8 cellular contexts compared by ENCODE assay signal in genomic region chr12:89019439-89020120, GRCh38.
DNase-seq lines count a peak whose midpoint lies in the region; ATAC-seq, FAIRE-seq and TF ChIP-seq lines count a peak whose summit lies in the region.

No MANE protein-coding gene starts in this region.

- no peaks in the 10 kb centered on the region for H3K36me3 Mint-ChIP-seq in Calu3 (ENCODE audit: insufficient read depth, unreplicated experiment)
- peaks cover 6% of the 10 kb centered on the region for H3K36me3 Mint-ChIP-seq in activated CD4-positive, alpha-beta memory T cell treated with anti-CD3 and anti-CD28 coated beads, Interleukin-2, amount 10 ng/mL, durations not matched to agents 7 days and 5 days (ENCODE audit: low read depth)

- H3K4me3 ChIP-seq in H1 (ENCODE audit: extremely low read depth in 1 of 4, insufficient read depth in 2 of 4, low read depth in 3 of 4, low read length in 4 of 4) = peak overlapping the region in 1 of 4 experiments; percentile 19; a peak in 1 of 8 replicates
- no peak overlapping the region for H3K4me3 ChIP-seq in mesendoderm (ENCODE audit: low read length)

- H3K27me3 ChIP-seq in H1 (replicated peaks in 1 of 4; ENCODE audit: control insufficient read depth in 3 of 4, extremely low read depth in 1 of 4, insufficient read depth in 3 of 4, low read length in 3 of 4) = no peaks in the 10 kb centered on the region
- no peaks in the 10 kb centered on the region for H3K27me3 ChIP-seq in mesendoderm (ENCODE audit: insufficient read depth, low read length, poor library complexity)

- H4K20me1 ChIP-seq in H1 (replicated peaks in 1 of 2; ENCODE audit: control insufficient read depth in 1 of 2, insufficient read depth in 2 of 2, low read length in 2 of 2) = no peaks in the 10 kb centered on the region

- H3K27ac Mint-ChIP-seq in Calu3 (ENCODE audit: unreplicated experiment) = no peak overlapping the region
- no peak overlapping the region for H3K27ac Mint-ChIP-seq in activated CD4-positive, alpha-beta memory T cell treated with anti-CD3 and anti-CD28 coated beads, Interleukin-2, amount 10 ng/mL, durations not matched to agents 7 days and 5 days

- H3K4me1 Mint-ChIP-seq in Calu3 (ENCODE audit: low read depth, unreplicated experiment) = peaks cover 21% of the 10 kb centered on the region
- peaks cover 26% of the 10 kb centered on the region for H3K4me1 Mint-ChIP-seq in activated CD4-positive, alpha-beta memory T cell treated with anti-CD3 and anti-CD28 coated beads, Interleukin-2, amount 10 ng/mL, durations not matched to agents 7 days and 5 days

- H2BK20ac ChIP-seq in H1 (ENCODE audit: low read length) = no peak overlapping the region

- H3K36me3 ChIP-seq in H1 (ENCODE audit: control insufficient read depth in 2 of 4, insufficient read depth in 4 of 4, low read length in 3 of 4) (no peaks in the 10 kb centered on the region), mesendoderm (ENCODE audit: control insufficient read depth, insufficient read depth, low read length) (no peaks in the 10 kb centered on the region)

- H3K23ac ChIP-seq in H1 (ENCODE audit: insufficient read length) (no peak overlapping the region), mesendoderm (ENCODE audit: low read length) (no peak overlapping the region)

- DNase-seq in Calu3 = peak; percentile 82
- peak; percentile 72 for DNase-seq in HS-27A (ENCODE audit: low read depth)
- peak; percentile 88 for DNase-seq in NCI-H82 (lab: John Stamatoyannopoulos, UW)
- DNase-seq in activated CD4-positive, alpha-beta memory T cell treated with anti-CD3 and anti-CD28 coated beads, Interleukin-2, amount 10 ng/mL, durations not matched to agents 7 days and 5 days = peak; percentile 85
- DNase-seq in H1 (ENCODE audit: low read depth in 1 of 2, low spot score in 2 of 2) = peak; percentile 41 to 81
- DNase-seq in mesendoderm = peak; percentile 92
- DNase-seq in stimulated activated CD8-positive, alpha-beta memory T cell treated with anti-CD3 and anti-CD28 coated beads, Interleukin-15, amount 100 ng/mL, for 4 hours (ENCODE audit: low read depth in 2 of 2) = peak; percentile 36 to 61

- H3K14ac ChIP-seq in H1 (ENCODE audit: insufficient read length) = no peak overlapping the region

- TF ChIP-seq CTCF in Calu3 (IDR thresholded peaks at IDR 0.05; ENCODE audit: unreplicated experiment) (peak; percentile 91), H1 (IDR thresholded peaks at IDR 0.05; ENCODE audit: control extremely low read depth in 1 of 3, insufficient read depth in 1 of 3, low read depth in 1 of 3, low read length in 3 of 3) (peak; percentile 72 to 97 (median 96))

- H3K9ac ChIP-seq in H1 (replicated peaks in 1 of 4; ENCODE audit: extremely low read depth in 1 of 4, low read depth in 3 of 4, low read length in 3 of 4) = no peak overlapping the region
- H3K9ac ChIP-seq in mesendoderm (ENCODE audit: low read length) = peak overlapping the region; percentile 31

- H3K18ac ChIP-seq in H1 (ENCODE audit: extremely low read depth, low read length) (no peak overlapping the region), mesendoderm (ENCODE audit: low read length) (no peak overlapping the region)

- POLR2A ChIA-PET in activated CD4-positive, alpha-beta memory T cell treated with anti-CD3 and anti-CD28 coated beads, Interleukin-2, amount 10 ng/mL, durations not matched to agents 7 days and 5 days (lab: Charles Lee) = interaction anchor here (1.0 to 5.4 kb wide), 10 partner anchors 20 to 507 kb away, joined by 3 to 62 read pairs (median 7); partner anchors contain the start of genes DUSP6, GALNT4 and POC1B
- POLR2A ChIA-PET in H1 (lab: Charles Lee; ENCODE audit: partially characterized antibody) = interaction anchor here (1.0 to 1.1 kb wide), 2 partner anchors 86 to 332 kb away, joined by 3 read pairs; no protein-coding TSS in a partner anchor

- TF ChIP-seq EP300 in H1 (IDR thresholded peaks at IDR 0.05; ENCODE audit: borderline replicate concordance in 1 of 2, low read depth in 2 of 2, low read length in 2 of 2) = no peak

- no peak for TF ChIP-seq POLR2A in H1 (IDR thresholded peaks at IDR 0.05; ENCODE audit: control extremely low read depth in 1 of 2, low read depth in 2 of 2, low read length in 2 of 2)

- WGBS in H1 (ENCODE audit: extremely low coverage in 1 of 2, insufficient coverage in 1 of 2, insufficient read length in 1 of 2, insufficient replicate concordance in 2 of 2, low coverage in 1 of 2, low lambda C conversion rate in 2 of 2, missing lambda C conversion rate in 1 of 2), 2 experiments = 35% methylated on average over 14 of the region's 14 CpGs; no CpG with 5 or more reads in 1 of the 2 experiments
- WGBS in mesendoderm (ENCODE audit: extremely low coverage, insufficient coverage, low lambda C conversion rate) = no CpG with 5 or more reads among the region's 14 CpGs

- no peaks in the 10 kb centered on the region for H3K79me1 ChIP-seq in H1 (ENCODE audit: low read depth, low read length)
- H3K79me1 ChIP-seq in mesendoderm (ENCODE audit: low read length) = no peaks in the 10 kb centered on the region

- peak; percentile 97 for ATAC-seq in GM21381 (IDR thresholded peaks at IDR 0.05; ENCODE audit: unreplicated experiment)

- H3K4me2 ChIP-seq in H1 (ENCODE audit: insufficient read depth in 1 of 2, low read depth in 2 of 2, low read length in 2 of 2) (0 out of 4 replicates have a peak overlapping the region, but pooled peaks of 1 of the 2 experiments have one; percentile 18), mesendoderm (ENCODE audit: low read length) (no peak overlapping the region)

- H2BK12ac ChIP-seq in H1 (ENCODE audit: low read depth, low read length) = no peak overlapping the region

- no peak overlapping the region for H2BK120ac ChIP-seq in H1 (replicated peaks; ENCODE audit: low read depth, low read length)
- H2BK120ac ChIP-seq in mesendoderm (ENCODE audit: low read depth, low read length) = no peak overlapping the region

- H3K9me3 Mint-ChIP-seq in Calu3 (ENCODE audit: low read depth, unreplicated experiment) = no peaks in the 10 kb centered on the region
- H3K9me3 Mint-ChIP-seq in activated CD4-positive, alpha-beta memory T cell treated with anti-CD3 and anti-CD28 coated beads, Interleukin-2, amount 10 ng/mL, durations not matched to agents 7 days and 5 days = peaks cover 2% of the 10 kb centered on the region

- no peak overlapping the region for H4K91ac ChIP-seq in H1 (replicated peaks; ENCODE audit: insufficient read length, low read length)

- H3K56ac ChIP-seq in H1 (replicated peaks; ENCODE audit: insufficient read length, low read depth, low read length) = no peak overlapping the region
- no peak overlapping the region for H3K56ac ChIP-seq in mesendoderm (ENCODE audit: low read length)

- H4K5ac ChIP-seq in H1 (ENCODE audit: insufficient read length, low read depth, low read length) (no peak overlapping the region), mesendoderm (ENCODE audit: low read length) (no peak overlapping the region)

- no peaks in the 10 kb centered on the region for H3K9me3 ChIP-seq in H1 (ENCODE audit: insufficient read depth in 2 of 2, low read depth in 1 of 2, low read length in 1 of 2)

- no TSS peak for BruUV-seq in Calu3 (replicated peaks; lab: Mats Ljungman, UMichigan)

- H2BK5ac ChIP-seq in H1 (ENCODE audit: low read depth, low read length) = no peak overlapping the region
- H2BK5ac ChIP-seq in mesendoderm (ENCODE audit: low read length) = no peak overlapping the region

- CTCF ChIA-PET in Calu3 (lab: Charles Lee) (interaction anchor here (0.5 to 1.8 kb wide), 7 partner anchors 334 to 505 kb away, joined by 3 to 11 read pairs (median 5); partner anchors contain the start of gene DUSP6), H1 (lab: Charles Lee; ENCODE audit: partially characterized antibody) (interaction anchor here (0.6 to 4.0 kb wide), 54 partner anchors 9 to 1670 kb away, joined by 3 to 37 read pairs (median 4); partner anchors contain the start of genes GALNT4 and POC1B)
- CTCF ChIA-PET in activated CD4-positive, alpha-beta memory T cell treated with anti-CD3 and anti-CD28 coated beads, Interleukin-2, amount 10 ng/mL, durations not matched to agents 7 days and 5 days (lab: Charles Lee) = interaction anchor here (0.6 to 6.2 kb wide), 32 partner anchors 9 to 689 kb away, joined by 3 to 145 read pairs (median 5); partner anchors contain the start of genes ATP2B1, DUSP6, GALNT4 and POC1B

- no peaks in the 10 kb centered on the region; the same call in 1 of the 2 replicates for H3K23me2 ChIP-seq in H1 (ENCODE audit: low read depth, low read length)

- H2BK15ac ChIP-seq in H1 (ENCODE audit: low read length) = no peak overlapping the region
- no peak overlapping the region for H2BK15ac ChIP-seq in mesendoderm (replicated peaks; ENCODE audit: low read depth)

- intact Hi-C loops in Calu3 (cut with micrococcal nuclease; ENCODE audit: unreplicated experiment) = loop anchor here (1.0 to 10.0 kb wide), 5 partner anchors 327 to 1925 kb away; no protein-coding TSS in a partner anchor

- H3K4me3 Mint-ChIP-seq in Calu3 (ENCODE audit: low read depth, unreplicated experiment) = no peak overlapping the region
- H3K4me3 Mint-ChIP-seq in activated CD4-positive, alpha-beta memory T cell treated with anti-CD3 and anti-CD28 coated beads, Interleukin-2, amount 10 ng/mL, durations not matched to agents 7 days and 5 days = no peak overlapping the region

- H3K4ac ChIP-seq in H1 (replicated peaks; ENCODE audit: insufficient read length, low read depth, low read length) = no peak overlapping the region
- no peak overlapping the region for H3K4ac ChIP-seq in mesendoderm (ENCODE audit: low read depth, low read length)

- H2AK5ac ChIP-seq in H1 (ENCODE audit: low read depth, low read length) (no peak overlapping the region), mesendoderm (ENCODE audit: low read length) (no peak overlapping the region)

- peak overlapping the region; percentile 91 for H2AFZ ChIP-seq in H1 (ENCODE audit: low read length)

- FAIRE-seq in H1 (lab: Jason Lieb, UNC) = peak; percentile 87

- no peaks in the 10 kb centered on the region for H3K27me3 Mint-ChIP-seq in Calu3 (ENCODE audit: unreplicated experiment)
- H3K27me3 Mint-ChIP-seq in activated CD4-positive, alpha-beta memory T cell treated with anti-CD3 and anti-CD28 coated beads, Interleukin-2, amount 10 ng/mL, durations not matched to agents 7 days and 5 days = peaks cover 4% of the 10 kb centered on the region

- peak; percentile 98 to 99 for TF ChIP-seq RAD21 in H1 (IDR thresholded peaks at IDR 0.05 in 1 of 2, conservative IDR thresholded peaks at IDR 0.05 in 1 of 2; ENCODE audit: low read depth in 2 of 2, low read length in 2 of 2)

- H3K4me1 ChIP-seq in H1 (replicated peaks in 1 of 4; ENCODE audit: control insufficient read depth in 3 of 4, insufficient read depth in 4 of 4, low read length in 3 of 4) (no peaks in the 10 kb centered on the region), mesendoderm (ENCODE audit: control insufficient read depth, low read depth, low read length) (no peaks in the 10 kb centered on the region)

- H3K27ac ChIP-seq in H1 (ENCODE audit: low read depth, low read length) = no peak overlapping the region
- H3K27ac ChIP-seq in mesendoderm (ENCODE audit: low read depth, low read length) = no peak overlapping the region

- H3K79me2 ChIP-seq in H1 (ENCODE audit: control insufficient read depth in 1 of 2, insufficient read depth in 2 of 2, low read length in 2 of 2) (no peaks in the 10 kb centered on the region), mesendoderm (ENCODE audit: control insufficient read depth, insufficient read depth, low read length) (no peaks in the 10 kb centered on the region)

- no peak overlapping the region for H4K8ac ChIP-seq in H1 (ENCODE audit: extremely low read depth, insufficient read depth, low read length)
- no peak overlapping the region for H4K8ac ChIP-seq in mesendoderm (ENCODE audit: low read depth, low read length)
